38 cellular contexts compared by ENCODE assay signal in genomic region chr2:57093020-57093419, GRCh38.
"Had no signal": no experiment of that assay in that cellular context is flagged by ENCODE, and none has a peak within 500 bp of the region (broad histone marks: within the 10 kb centered on the region; RNA-seq: fewer than 3 reads in every experiment).

No MANE protein-coding gene starts in this region.

- ATAC-seq: activated naive CD4-positive, alpha-beta T cell treated with anti-CD3 and anti-CD28 coated beads, Interleukin-2, amount 50 U/mL, for 72 hours; activated naive CD8-positive, alpha-beta T cell treated with anti-CD3 and anti-CD28 coated beads, Interleukin-2, amount 50 U/mL, for 24 hours; activated T-cell treated with anti-CD3 and anti-CD28 coated beads, Interleukin-2, amount 50 U/mL, for 4 hours; activated T-cell treated with anti-CD3 and anti-CD28 coated beads, Interleukin-2, amount 50 U/mL, for 72 hours; activated T-helper 17 cell treated with anti-CD3 and anti-CD28 coated beads, Interleukin-2, amount 50 U/mL, for 72 hours; body of pancreas had no signal

- H3K4me1 ChIP-seq: adrenal gland, ascending aorta, body of pancreas, breast epithelium had no signal

- H3K9me3 Mint-ChIP-seq: activated naive CD8-positive, alpha-beta T cell treated with anti-CD3 and anti-CD28 coated beads, Interleukin-2, amount 10 ng/mL, durations not matched to agents 7 days and 5 days had no signal

- H3K4me3 ChIP-seq: adrenal gland, ascending aorta, body of pancreas, breast epithelium, cardiac muscle cell had no signal

- H3K9me3 ChIP-seq: body of pancreas had no signal

- H3K27ac Mint-ChIP-seq: activated naive CD4-positive, alpha-beta T cell treated with anti-CD3 and anti-CD28 coated beads for 36 hours; activated naive CD4-positive, alpha-beta T cell treated with anti-CD3 and anti-CD28 coated beads, Interleukin-2, amount 10 ng/mL, durations not matched to agents 7 days and 5 days; activated naive CD4-positive, alpha-beta T cell treated with anti-CD3 and anti-CD28 coated beads, Interleukin-2, amount 50 U/mL, for 24 hours; activated naive CD4-positive, alpha-beta T cell treated with anti-CD3 and anti-CD28 coated beads, Interleukin-2, amount 50 U/mL, for 72 hours; activated naive CD8-positive, alpha-beta T cell; activated naive CD8-positive, alpha-beta T cell treated with anti-CD3 and anti-CD28 coated beads for 36 hours; activated naive CD8-positive, alpha-beta T cell treated with anti-CD3 and anti-CD28 coated beads, Interleukin-2, amount 10 ng/mL, durations not matched to agents 7 days and 5 days; activated naive CD8-positive, alpha-beta T cell treated with anti-CD3 and anti-CD28 coated beads, Interleukin-2, amount 50 U/mL, for 24 hours; activated T-cell treated with anti-CD3 and anti-CD28 coated beads, Interleukin-2, amount 50 U/mL, for 24 hours; activated T-cell treated with anti-CD3 and anti-CD28 coated beads, Interleukin-2, amount 50 U/mL, for 72 hours; activated T-helper 1 cell treated with anti-CD3 and anti-CD28 coated beads, Interleukin-12 subunit alpha, Interleukin-12 subunit beta, Interleukin-2, Interleukin-4 antibody, amounts not matched to agents 30 ng/mL and 10 ng/mL and 1 ng/mL, durations not matched to agents 14 hours and 24 hours and 36 hours; activated T-helper 17 cell treated with anti-CD3 and anti-CD28 coated beads, Interleukin-2, amount 50 U/mL, for 72 hours; activated T-helper 2 cell treated with anti-CD3 and anti-CD28 coated beads, Interferon-gamma antibody, Interleukin-2, Interleukin-4, amounts not matched to agents 10 μg/mL and 5 μg/mL and 100 μg/mL, durations not matched to agents 14 hours and 24 hours and 36 hours; brain had no signal

- H3K27me3 Mint-ChIP-seq: activated naive CD4-positive, alpha-beta T cell treated with anti-CD3 and anti-CD28 coated beads, Interleukin-2, amount 10 ng/mL, durations not matched to agents 7 days and 5 days; activated naive CD4-positive, alpha-beta T cell treated with anti-CD3 and anti-CD28 coated beads, Interleukin-2, amount 50 U/mL, for 24 hours; activated naive CD8-positive, alpha-beta T cell; activated naive CD8-positive, alpha-beta T cell treated with anti-CD3 and anti-CD28 coated beads for 36 hours; activated naive CD8-positive, alpha-beta T cell treated with anti-CD3 and anti-CD28 coated beads, Interleukin-2, amount 10 ng/mL, durations not matched to agents 7 days and 5 days; activated naive CD8-positive, alpha-beta T cell treated with anti-CD3 and anti-CD28 coated beads, Interleukin-2, amount 50 U/mL, for 24 hours; activated T-cell treated with anti-CD3 and anti-CD28 coated beads, Interleukin-2, amount 50 U/mL, for 24 hours; activated T-helper 17 cell treated with anti-CD3 and anti-CD28 coated beads, Interleukin-2, amount 50 U/mL, for 72 hours; brain; central memory CD8-positive, alpha-beta T cell had no signal

- H3K36me3 ChIP-seq: adrenal gland, ascending aorta, brain microvascular endothelial cell, breast epithelium, cardiac muscle cell had no signal

- H3K4me1 Mint-ChIP-seq: activated naive CD4-positive, alpha-beta T cell treated with anti-CD3 and anti-CD28 coated beads, Interleukin-2, amount 10 ng/mL, durations not matched to agents 7 days and 5 days; activated naive CD4-positive, alpha-beta T cell treated with anti-CD3 and anti-CD28 coated beads, Interleukin-2, amount 50 U/mL, for 24 hours; activated naive CD8-positive, alpha-beta T cell treated with anti-CD3 and anti-CD28 coated beads for 36 hours; activated naive CD8-positive, alpha-beta T cell treated with anti-CD3 and anti-CD28 coated beads, Interleukin-2, amount 10 ng/mL, durations not matched to agents 7 days and 5 days; activated naive CD8-positive, alpha-beta T cell treated with anti-CD3 and anti-CD28 coated beads, Interleukin-2, amount 50 U/mL, for 24 hours; activated T-helper 17 cell treated with anti-CD3 and anti-CD28 coated beads, Interleukin-2, amount 50 U/mL, for 72 hours; brain; central memory CD8-positive, alpha-beta T cell had no signal

- H3K4me3 Mint-ChIP-seq: activated naive CD4-positive, alpha-beta T cell treated with anti-CD3 and anti-CD28 coated beads for 36 hours; activated naive CD4-positive, alpha-beta T cell treated with anti-CD3 and anti-CD28 coated beads, Interleukin-2, amount 10 ng/mL, durations not matched to agents 7 days and 5 days; activated naive CD4-positive, alpha-beta T cell treated with anti-CD3 and anti-CD28 coated beads, Interleukin-2, amount 50 U/mL, for 24 hours; activated naive CD8-positive, alpha-beta T cell; activated naive CD8-positive, alpha-beta T cell treated with anti-CD3 and anti-CD28 coated beads for 36 hours; activated naive CD8-positive, alpha-beta T cell treated with anti-CD3 and anti-CD28 coated beads, Interleukin-2, amount 10 ng/mL, durations not matched to agents 7 days and 5 days; activated naive CD8-positive, alpha-beta T cell treated with anti-CD3 and anti-CD28 coated beads, Interleukin-2, amount 50 U/mL, for 24 hours; activated T-cell treated with anti-CD3 and anti-CD28 coated beads, Interleukin-2, amount 50 U/mL, for 24 hours; activated T-cell treated with anti-CD3 and anti-CD28 coated beads, Interleukin-2, amount 50 U/mL, for 4 hours; activated T-cell treated with anti-CD3 and anti-CD28 coated beads, Interleukin-2, amount 50 U/mL, for 72 hours; activated T-helper 1 cell treated with anti-CD3 and anti-CD28 coated beads, Interleukin-12 subunit alpha, Interleukin-12 subunit beta, Interleukin-2, Interleukin-4 antibody, amounts not matched to agents 30 ng/mL and 10 ng/mL and 1 ng/mL, durations not matched to agents 14 hours and 24 hours and 36 hours; activated T-helper 17 cell treated with anti-CD3 and anti-CD28 coated beads, Interleukin-2, amount 50 U/mL, for 72 hours; brain; central memory CD8-positive, alpha-beta T cell had no signal

- H3K36me3 Mint-ChIP-seq: activated naive CD4-positive, alpha-beta T cell treated with anti-CD3 and anti-CD28 coated beads, Interleukin-2, amount 10 ng/mL, durations not matched to agents 7 days and 5 days; activated naive CD4-positive, alpha-beta T cell treated with anti-CD3 and anti-CD28 coated beads, Interleukin-2, amount 50 U/mL, for 24 hours; activated naive CD8-positive, alpha-beta T cell; activated naive CD8-positive, alpha-beta T cell treated with anti-CD3 and anti-CD28 coated beads for 36 hours; activated naive CD8-positive, alpha-beta T cell treated with anti-CD3 and anti-CD28 coated beads, Interleukin-2, amount 10 ng/mL, durations not matched to agents 7 days and 5 days; brain had no signal

- DNase-seq: activated effector memory CD4-positive, alpha-beta T cell treated with anti-CD3 and anti-CD28 coated beads, Interleukin-2, amount 50 U/mL, for 16 hours; activated effector memory CD4-positive, alpha-beta T cell treated with Interleukin-2 at 50 U/mL for 16 hours; activated gamma-delta T cell; activated gamma-delta T cell treated with Interleukin-2 at 50 U/mL for 16 hours; activated naive CD4-positive, alpha-beta T cell; activated naive CD4-positive, alpha-beta T cell treated with anti-CD3 and anti-CD28 coated beads for 36 hours; activated naive CD4-positive, alpha-beta T cell treated with anti-CD3 and anti-CD28 coated beads, Interleukin-2, amount 10 ng/mL, durations not matched to agents 7 days and 5 days; activated naive CD4-positive, alpha-beta T cell treated with anti-CD3 and anti-CD28 coated beads, Interleukin-2, amount 50 U/mL, for 16 hours; activated naive CD4-positive, alpha-beta T cell treated with Interleukin-2 at 50 U/mL for 16 hours; activated naive CD8-positive, alpha-beta T cell treated with anti-CD3 and anti-CD28 coated beads for 36 hours; activated naive CD8-positive, alpha-beta T cell treated with anti-CD3 and anti-CD28 coated beads, Interleukin-2, amount 10 ng/mL, durations not matched to agents 7 days and 5 days; activated naive CD8-positive, alpha-beta T cell treated with anti-CD3 and anti-CD28 coated beads, Interleukin-2, amount 50 U/mL, for 24 hours; activated T-cell treated with anti-CD3 and anti-CD28 coated beads, Interleukin-2, amount 50 U/mL, for 1 hour; activated T-cell treated with anti-CD3 and anti-CD28 coated beads, Interleukin-2, amount 50 U/mL, for 24 hours; activated T-cell treated with anti-CD3 and anti-CD28 coated beads, Interleukin-2, amount 50 U/mL, for 4 hours; activated T-cell treated with anti-CD3 and anti-CD28 coated beads, Interleukin-2, amount 50 U/mL, for 48 hours; activated T-cell treated with anti-CD3 and anti-CD28 coated beads, Interleukin-2, amount 50 U/mL, for 72 hours; adrenal gland; amniotic stem cell; amygdala; anterior cingulate cortex; aorta; body of pancreas; brain microvascular endothelial cell; caudate nucleus; central memory CD4-positive, alpha-beta T cell; cerebellar nuclear complex had no signal

- H3K27ac ChIP-seq: adrenal gland, ascending aorta, body of pancreas, brain microvascular endothelial cell, breast epithelium, cardiac muscle cell had no signal

- H3K27me3 ChIP-seq: adrenal gland, ascending aorta, body of pancreas, brain microvascular endothelial cell, breast epithelium, cardiac muscle cell had no signal
